ENCODE assay signal across 15 cellular contexts in the genomic region with DNA sequence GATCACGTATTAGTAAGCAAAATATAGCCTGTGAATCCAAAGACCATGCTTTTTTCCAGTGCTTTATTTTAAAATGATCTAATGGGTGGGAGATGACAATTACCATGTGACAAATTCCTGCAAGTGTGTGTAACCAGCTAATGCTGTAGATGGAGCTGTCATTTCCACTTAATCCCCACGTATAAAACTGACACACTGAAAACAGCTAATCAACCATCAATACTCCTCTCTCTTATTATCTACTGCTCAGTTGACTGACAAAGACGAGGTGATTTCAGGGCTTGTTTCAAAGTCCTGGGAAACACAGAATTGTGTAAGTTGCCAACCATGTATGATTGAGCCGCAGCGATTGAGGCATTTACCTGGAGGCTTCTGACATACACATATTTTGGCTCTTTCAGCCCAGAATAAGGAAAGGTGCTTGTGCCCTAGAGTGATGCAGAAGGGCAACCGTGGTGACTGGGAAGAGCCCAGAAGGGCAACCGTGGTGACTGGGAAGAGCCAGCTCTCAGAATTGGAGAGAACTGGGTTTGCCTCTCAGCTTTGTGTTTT. TPM values are rescaled to one million over a fixed set of nuclear protein-coding genes. Genes with fewer than 3 reads are reported as not detected.
DNase-seq lines count a peak whose midpoint lies in the region; ATAC-seq and TF ChIP-seq lines count a peak whose summit lies in the region.
"Had no signal": no experiment of that assay in that cellular context is flagged by ENCODE, and none has a peak within 500 bp of the region (broad histone marks: within the 10 kb centered on the region; RNA-seq: fewer than 3 reads in every experiment).

No MANE protein-coding gene starts in this region.

- no peak overlapping the region for H2AFZ ChIP-seq in mesenchymal stem cell (ENCODE audit: low read depth, low read length)
- H2AFZ ChIP-seq: GM23338 had no signal

- no peak for ATAC-seq in psoas muscle
- ATAC-seq: GM23338 had no signal

- H3K9me3 ChIP-seq in SJSA1 (replicated peaks) (no peaks in the 10 kb centered on the region), mesenchymal stem cell (ENCODE audit: control insufficient read depth, low read length) (no peaks in the 10 kb centered on the region), psoas muscle (no peaks in the 10 kb centered on the region)
- H3K9me3 ChIP-seq: BE2C had no signal

- 79% methylated on average over 6 of the region's 7 CpGs for WGBS in mesenchymal stem cell
- 55 to 77% (median 65%) methylated on average over 7 of the region's 7 CpGs for WGBS in psoas muscle, 3 donors

- H3K4me2 ChIP-seq in mesenchymal stem cell (ENCODE audit: low read length, poor library complexity, severe bottlenecking) = no peak overlapping the region
- H3K4me2 ChIP-seq: GM23338 had no signal

- no peak overlapping the region for H4K91ac ChIP-seq in mesenchymal stem cell (ENCODE audit: low read length)

- H2BK12ac ChIP-seq in mesenchymal stem cell (ENCODE audit: low read length in 2 of 2) = peak overlapping the region in 1 of 2 experiments; percentile 18

- no peak for DNase-seq in SJSA1 (ENCODE audit: low read depth in 1 of 2, low spot score in 2 of 2)
- DNase-seq in mesenchymal stem cell = peak; percentile 12
- DNase-seq in psoas muscle = no peak
- no peak for DNase-seq in NCI-H146 (lab: John Stamatoyannopoulos, UW)
- no peak for DNase-seq in HT-29 (ENCODE audit: low spot score)
- no peak for DNase-seq in NCI-H1694 (lab: John Stamatoyannopoulos, UW)
- DNase-seq in activated CD4-positive, alpha-beta T cell treated with anti-CD3 and anti-CD28 coated beads for 4 hours = no peak
- DNase-seq: BE2C; CD4-positive, alpha-beta memory T cell; DMS79; H9 had no signal

- peak overlapping the region; percentile 16 for H4K8ac ChIP-seq in mesenchymal stem cell (ENCODE audit: low read length)

- H3K9ac ChIP-seq in mesenchymal stem cell (ENCODE audit: low read length) = no peak overlapping the region

- H2BK120ac ChIP-seq in mesenchymal stem cell (ENCODE audit: low read depth, low read length) = no peak overlapping the region

- H3K36me3 ChIP-seq in SJSA1 (no peaks in the 10 kb centered on the region), mesenchymal stem cell (ENCODE audit: control insufficient read depth in 1 of 2, insufficient read depth in 2 of 2, low read depth in 1 of 2, low read length in 2 of 2) (no peaks in the 10 kb centered on the region), psoas muscle (ENCODE audit: insufficient read depth in 1 of 2, low read depth in 1 of 2) (no peaks in the 10 kb centered on the region)
- H3K36me3 ChIP-seq: BE2C had no signal

- no peak for TF ChIP-seq CTCF in psoas muscle (IDR thresholded peaks at IDR 0.05)

- no peak overlapping the region for H3K18ac ChIP-seq in mesenchymal stem cell (ENCODE audit: low read depth in 1 of 2, low read length in 2 of 2)

- no peak overlapping the region for H3K23ac ChIP-seq in mesenchymal stem cell (ENCODE audit: low read length in 2 of 2)

- H2AK5ac ChIP-seq in mesenchymal stem cell (ENCODE audit: low read length, severe bottlenecking) = no peak overlapping the region

- intact Hi-C loops in psoas muscle (cut with DNase I) = loop anchor here in 1 of 2 donors (5.0 kb wide), 1 partner anchor 70 kb away; no protein-coding TSS in a partner anchor

- H3K4me3 ChIP-seq in SJSA1 (no peak overlapping the region), mesenchymal stem cell (ENCODE audit: insufficient read depth in 1 of 2, low read depth in 1 of 2, low read length in 2 of 2) (no peak overlapping the region), psoas muscle (no peak overlapping the region)
- H3K4me3 ChIP-seq: GM23338 had no signal

- H3K14ac ChIP-seq in mesenchymal stem cell (ENCODE audit: low read length in 2 of 2) = no peak overlapping the region

- no peaks in the 10 kb centered on the region for H3K79me1 ChIP-seq in mesenchymal stem cell (replicated peaks; ENCODE audit: low read length, poor library complexity, severe bottlenecking)

- H3K27ac ChIP-seq in SJSA1 (0 out of 2 replicates have a peak overlapping the region, but pooled peaks have one; percentile 21), mesenchymal stem cell (ENCODE audit: low read length, poor library complexity, severe bottlenecking) (no peak overlapping the region), psoas muscle (peak overlapping the region; percentile 91)
- H3K27ac ChIP-seq: C4-2B had no signal

- H3K4ac ChIP-seq in mesenchymal stem cell (ENCODE audit: low read depth in 1 of 2, low read length in 2 of 2) = peak overlapping the region in 1 of 2 experiments; percentile 37

- no peak overlapping the region for H2BK15ac ChIP-seq in mesenchymal stem cell (ENCODE audit: low read depth, poor library complexity, severe bottlenecking)

- peaks cover 31% of the 10 kb centered on the region for H3K4me1 ChIP-seq in SJSA1 (replicated peaks)
- no peaks in the 10 kb centered on the region for H3K4me1 ChIP-seq in mesenchymal stem cell (ENCODE audit: control insufficient read depth, insufficient read depth, low read depth, low read length)
- peaks cover 35% of the 10 kb centered on the region for H3K4me1 ChIP-seq in psoas muscle
- H3K4me1 ChIP-seq: BE2C had no signal

- H3K27me3 ChIP-seq in SJSA1 (replicated peaks) (no peaks in the 10 kb centered on the region), mesenchymal stem cell (ENCODE audit: control insufficient read depth in 1 of 2, insufficient read depth in 1 of 2, low read length in 2 of 2) (peaks cover 0 to 11% of the 10 kb centered on the region in 2 experiments), psoas muscle (ENCODE audit: insufficient read depth in 3 of 3, low read length in 2 of 3) (no peaks in the 10 kb centered on the region)

- H2BK5ac ChIP-seq in mesenchymal stem cell (ENCODE audit: low read depth, low read length, poor library complexity, severe bottlenecking) = no peak overlapping the region

RNA-seq across cellular contexts. Expression of a gene that starts 9.7 kb away (rescaled TPM):
- total RNA-seq in SJSA1 (2014; rRNA removed; shearing (Covaris generic)) = not detected in 2 replicates
- 0.21 TPM for polyA plus RNA-seq in mesenchymal stem cell (2013, experiment 1 of 2)
- polyA plus RNA-seq in mesenchymal stem cell (2013, experiment 2 of 2) = not detected
- 1,000 to 10,000 TPM; 1,477 to 8,637 (median 4,141) TPM for total RNA-seq in psoas muscle
- polyA plus RNA-seq in psoas muscle = 1,000 to 10,000 TPM in 2 of 3 donors, 100 to 1,000 TPM in 1; 475 to 3,094 (median 2,485) TPM
- not detected in 2 replicates for total RNA-seq in HT-29 (2014; rRNA removed; shearing (Covaris generic))
- total RNA-seq: CD4-positive, alpha-beta memory T cell; G401; GM23338; H9 had no signal
- polyA plus RNA-seq: AG04450; CD4-positive, alpha-beta memory T cell; GM23338 had no signal

Comparison
In these comparisons a context has a peak if more than half of its experiments do, and no peak if none do; other contexts are left out.
1. RNA of a gene that starts 9.7 kb away (total RNA-seq): 1,477 to 8,637 TPM in psoas muscle; not detected in SJSA1 and not detected in HT-29; every median in the first group is over 1,000 times any median in the second.